8 cellular contexts compared by ENCODE assay signal in the genomic region with DNA sequence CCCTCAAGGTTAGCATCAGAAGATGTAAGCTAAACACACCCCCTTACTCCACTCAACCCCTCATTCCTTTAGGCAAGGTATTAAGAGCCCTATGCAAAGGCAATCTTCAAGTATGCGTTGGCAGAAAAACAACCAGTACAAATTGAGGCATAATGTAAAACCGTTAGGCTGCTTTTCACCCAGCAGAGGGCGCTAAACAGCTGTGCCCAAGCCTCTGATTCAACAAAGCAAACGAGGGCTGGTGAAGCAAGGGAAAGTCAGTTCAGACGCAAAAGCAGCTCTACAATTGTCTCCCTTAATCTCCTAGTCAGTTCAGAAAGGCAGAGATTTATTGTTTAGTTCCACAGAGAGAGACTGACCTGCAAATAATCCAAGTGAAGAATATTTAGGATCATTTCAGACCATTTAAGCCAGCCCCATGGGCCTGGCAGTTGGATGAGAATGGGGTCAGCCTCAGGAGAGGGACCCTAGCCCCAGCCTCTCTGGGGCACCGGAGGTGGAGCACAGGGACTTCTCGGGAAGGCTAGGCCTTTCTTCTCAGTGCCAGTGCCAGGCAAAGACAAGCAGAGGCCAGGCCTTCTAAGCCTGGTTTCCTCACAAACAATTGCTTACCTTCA. TPM values are rescaled to one million over a fixed set of nuclear protein-coding genes. Genes with fewer than 3 reads are reported as not detected.
DNase-seq lines count a peak whose midpoint lies in the region; ATAC-seq and TF ChIP-seq lines count a peak whose summit lies in the region.

No MANE protein-coding gene starts in this region.

- H3K27me3 ChIP-seq in heart left ventricle (no peaks in the 10 kb centered on the region), prostate gland (replicated peaks; ENCODE audit: insufficient read depth) (no peaks in the 10 kb centered on the region)

- H3K27ac ChIP-seq in heart left ventricle (peak overlapping the region in 4 of 12 donors; percentile 6 to 64 (median 18)), prostate gland (peak overlapping the region; percentile 60 to 65)

- TF ChIP-seq POLR2A in heart left ventricle (IDR thresholded peaks at IDR 0.05) = no peak
- no peak for TF ChIP-seq POLR2A in prostate gland (IDR thresholded peaks at IDR 0.05)

- H3K36me3 ChIP-seq in heart left ventricle (no peaks in the 10 kb centered on the region), prostate gland (no peaks in the 10 kb centered on the region)

- H3K9me3 ChIP-seq in heart left ventricle (no peaks in the 10 kb centered on the region), prostate gland (no peaks in the 10 kb centered on the region)

- intact Hi-C loops in heart left ventricle (cut with DNase I) (loop anchor here in 4 of 10 donors (2.0 to 10.0 kb wide), 5 partner anchors 95 to 331 kb away; no protein-coding TSS in a partner anchor), prostate gland (cut with DNase I) (no loop called here)

- DNase-seq in AG08396 (ENCODE audit: low spot score) = peak; percentile 76
- peak; percentile 33 for DNase-seq in NCI-H1417 treated with DMSO at 0.1 percent for 48 hours (lab: John Stamatoyannopoulos, UW)
- peak; percentile 87 for DNase-seq in SW480 (ENCODE audit: low spot score)
- DNase-seq in activated naive CD8-positive, alpha-beta T cell treated with anti-CD3 and anti-CD28 coated beads, Interleukin-2, amount 50 U/mL, for 16 hours (ENCODE audit: low read depth, low spot score) = peak; percentile 35
- DNase-seq in heart left ventricle = peak in 4 of 5 donors; percentile 68 to 78 (median 72)
- peak; percentile 85 for DNase-seq in prostate gland (ENCODE audit: low spot score)

- WGBS in heart left ventricle, 4 donors = 13 to 19% (median 16%) methylated on average over 7 of the region's 7 CpGs
- 9% methylated on average over 7 of the region's 7 CpGs for WGBS in prostate gland

- H3K4me3 ChIP-seq in heart left ventricle (no peak overlapping the region), prostate gland (no peak overlapping the region)

- TF ChIP-seq CTCF in heart left ventricle (IDR thresholded peaks at IDR 0.05) = peak; percentile 85 to 96 (median 91)
- peak; percentile 87 to 88 (median 88) for TF ChIP-seq CTCF in prostate gland (IDR thresholded peaks at IDR 0.05)

- peak; percentile 46 for ATAC-seq in GM19468 (IDR thresholded peaks at IDR 0.05; ENCODE audit: extremely low read depth, unreplicated experiment)
- ATAC-seq in heart left ventricle = peak; percentile 70 to 84 (median 78)
- no peak for ATAC-seq in HG03139 (IDR thresholded peaks at IDR 0.05; ENCODE audit: unreplicated experiment)

- H3K4me1 ChIP-seq in heart left ventricle (peaks cover 2 to 82% (median 47%) of the 10 kb centered on the region in 12 donors), prostate gland (replicated peaks) (peaks cover 5% of the 10 kb centered on the region)

RNA-seq across cellular contexts. Expression of gene DCAF5, which starts 23.5 kb away (rescaled TPM):
- total RNA-seq in heart left ventricle (10 to 100 TPM; 44.8 to 71.7 (median 58.8) TPM), prostate gland (10 to 100 TPM; 25.3 to 67.4 TPM)
- 10 to 100 TPM; 16.8 to 38.9 TPM for polyA plus RNA-seq in heart left ventricle

Comparison
In these comparisons a context has a peak if more than half of its experiments do, and no peak if none do; other contexts are left out.
1. DNase-seq: peak in every context shown above with its lines; median percentile 87 in SW480; 85 in prostate gland; 76 in AG08396; 72 in heart left ventricle; 35 in activated naive CD8-positive, alpha-beta T cell treated with anti-CD3 and anti-CD28 coated beads, Interleukin-2, amount 50 U/mL, for 16 hours; 33 in NCI-H1417 treated with DMSO at 0.1 percent for 48 hours.